Comparison of ENCODE assay signal across 13 cellular contexts in the genomic region with DNA sequence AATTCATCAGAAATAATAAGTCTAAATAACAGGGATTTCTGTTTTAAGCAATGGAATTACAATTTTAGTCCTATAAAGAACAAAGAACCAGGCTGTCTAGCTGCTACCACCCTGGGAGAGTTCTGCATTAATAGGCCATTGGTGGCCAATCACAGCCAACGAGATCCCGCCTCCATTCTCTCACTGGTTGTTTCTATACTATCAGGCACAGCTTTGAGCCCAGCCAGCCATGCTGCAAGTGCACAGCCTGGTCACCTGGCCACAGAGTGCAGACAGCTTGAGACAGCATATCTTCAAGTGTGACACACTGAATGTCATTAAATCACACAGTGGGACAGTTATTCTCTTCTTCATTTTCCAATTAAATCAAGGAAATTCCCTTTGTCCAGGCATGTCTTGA. TPM values are rescaled to one million over a fixed set of nuclear protein-coding genes. Genes with fewer than 3 reads are reported as not detected.
DNase-seq lines count a peak whose midpoint lies in the region; ATAC-seq, FAIRE-seq and TF ChIP-seq lines count a peak whose summit lies in the region.
"Had no signal": no experiment of that assay in that cellular context is flagged by ENCODE, and none has a peak within 500 bp of the region (broad histone marks: within the 10 kb centered on the region; RNA-seq: fewer than 3 reads in every experiment).

No MANE protein-coding gene starts in this region.

- H3K9me3 ChIP-seq in HepG2 (ENCODE audit: low read length) (no peaks in the 10 kb centered on the region), right lobe of liver (no peaks in the 10 kb centered on the region), heart right ventricle (no peaks in the 10 kb centered on the region)

- FAIRE-seq in HepG2 (lab: Jason Lieb, UNC) = no peak
- FAIRE-seq: colon, GM18507 had no signal

- H3K4me1 ChIP-seq in HepG2 (ENCODE audit: insufficient read depth, low read length) = peaks cover 29% of the 10 kb centered on the region
- H3K4me1 ChIP-seq in right lobe of liver = peaks cover 0 to 5% (median 0%) of the 10 kb centered on the region in 4 donors
- H3K4me1 ChIP-seq in heart right ventricle = peaks cover 0 to 15% (median 0%) of the 10 kb centered on the region in 9 donors

- DNase-seq in HepG2 (ENCODE audit: low spot score) (peak; percentile 28), right lobe of liver (no peak), RPMI7951 (ENCODE audit: low read depth) (peak; percentile 21), heart right ventricle (peak in 1 of 2 donors; percentile 16), NOMO-1 treated with DMSO at 0.1 percent for 48 hours (lab: John Stamatoyannopoulos, UW; ENCODE audit: unreplicated experiment) (no peak), chondrocyte (ENCODE audit: low spot score) (no peak)
- DNase-seq in activated naive CD4-positive, alpha-beta T cell (lab: John Stamatoyannopoulos, UW) = no peak
- no peak for DNase-seq in activated CD4-positive, CD25-positive, alpha-beta regulatory T cell (lab: John Stamatoyannopoulos, UW)
- DNase-seq: CD8-positive, alpha-beta T cell; NCI-H446 treated with DMSO at 0.1 percent for 48 hours had no signal

- 22% methylated on average over 2 of the region's 2 CpGs for WGBS in HepG2 (ENCODE audit: low lambda C conversion rate)
- 83% methylated on average over 2 of the region's 2 CpGs for WGBS in right lobe of liver (ENCODE audit: insufficient coverage, low coverage, low lambda C conversion rate, missing lambda C conversion rate)
- 78 to 84% methylated on average over 2 of the region's 2 CpGs for WGBS in heart right ventricle, 2 donors

- TF ChIP-seq CTCF in HepG2 (CRISPR knock-in tag; IDR thresholded peaks at IDR 0.05) = no peak
- no peak for TF ChIP-seq CTCF in right lobe of liver (IDR thresholded peaks at IDR 0.05)
- no peak for TF ChIP-seq CTCF in heart right ventricle (IDR thresholded peaks at IDR 0.05)
- TF ChIP-seq CTCF in chondrocyte (IDR thresholded peaks at IDR 0.05) = no peak

- intact Hi-C loops in HepG2 (cut with micrococcal nuclease; ENCODE audit: unreplicated experiment) = loop anchor here (5.0 kb wide), 1 partner anchor 41 kb away; no protein-coding TSS in a partner anchor
- intact Hi-C loops in right lobe of liver (cut with DNase I) = no loop called here
- intact Hi-C loops in heart right ventricle (cut with DNase I) = no loop called here

- peaks cover 2% of the 10 kb centered on the region for H3K4me1 Mint-ChIP-seq in chondrocyte (ENCODE audit: low read depth)

- CTCF ChIA-PET in HepG2 (lab: Yijun Ruan, JAX; ENCODE audit: low intra/inter-chr PET ratio, low total read pairs) = no interaction called here

- H3K36me3 Mint-ChIP-seq in chondrocyte (ENCODE audit: low read depth) = peaks cover 2% of the 10 kb centered on the region

- POLR2A ChIA-PET in HepG2 (lab: Yijun Ruan, JAX) = no interaction called here

- no peaks in the 10 kb centered on the region for H3K36me3 ChIP-seq in HepG2 (replicated peaks in 1 of 2; ENCODE audit: control insufficient read depth in 1 of 2, insufficient read depth in 2 of 2, low read length in 2 of 2)
- H3K36me3 ChIP-seq in right lobe of liver = no peaks in the 10 kb centered on the region
- H3K36me3 ChIP-seq in heart right ventricle = peaks cover 0 to 4% (median 0%) of the 10 kb centered on the region in 9 donors

- H3K9me3 Mint-ChIP-seq in chondrocyte (ENCODE audit: low read depth) = peaks cover 4% of the 10 kb centered on the region
- H3K9me3 Mint-ChIP-seq: CD8-positive, alpha-beta T cell had no signal

- H3K27ac Mint-ChIP-seq in chondrocyte (ENCODE audit: unreplicated experiment) = no peak overlapping the region
- H3K27ac Mint-ChIP-seq: CD8-positive, alpha-beta T cell; nephron had no signal

- H3K4me3 ChIP-seq in HepG2 (replicated peaks in 1 of 3; ENCODE audit: insufficient read depth in 1 of 3, low read depth in 2 of 3, low read length in 3 of 3) (no peak overlapping the region), right lobe of liver (no peak overlapping the region), heart right ventricle (no peak overlapping the region)

- ATAC-seq in HepG2 (peak; percentile 84), right lobe of liver (no peak), heart right ventricle (peak in 5 of 8 donors; percentile 49 to 85 (median 68))
- ATAC-seq: CD8-positive, alpha-beta T cell had no signal

- in situ Hi-C loops in HepG2 (cut with HindIII; ENCODE audit: extremely low pct_ligation_motif_present, low pct_unique_long_range_greater_than_20kb) = no loop called here

- no peak overlapping the region for H3K9ac ChIP-seq in HepG2 (ENCODE audit: insufficient read depth, low read depth, low read length)

- no peak for TF ChIP-seq RAD21 in HepG2 (CRISPR knock-in tag; IDR thresholded peaks at IDR 0.05)

- H4K20me1 ChIP-seq in HepG2 (ENCODE audit: insufficient read depth, low read length) = no peaks in the 10 kb centered on the region

- TF ChIP-seq POLR2A in HepG2 (IDR thresholded peaks at IDR 0.05; ENCODE audit: insufficient read depth in 1 of 2, low read depth in 2 of 2, low read length in 2 of 2) (no peak), right lobe of liver (IDR thresholded peaks at IDR 0.05) (no peak)

- H3K4me3 Mint-ChIP-seq in chondrocyte (ENCODE audit: unreplicated experiment) = no peak overlapping the region
- H3K4me3 Mint-ChIP-seq: CD8-positive, alpha-beta T cell; nephron had no signal

- H3K27ac ChIP-seq in HepG2 (ENCODE audit: extremely low read length, insufficient read depth, low read length) (no peak overlapping the region), right lobe of liver (no peak overlapping the region), heart right ventricle (no peak overlapping the region)

- no peak overlapping the region for H2AFZ ChIP-seq in HepG2 (ENCODE audit: low read length)

- TF ChIP-seq EP300 in HepG2 (IDR thresholded peaks at IDR 0.05; ENCODE audit: low read depth in 2 of 2, low read length in 2 of 2) (no peak), HepG2 (CRISPR knock-in tag; IDR thresholded peaks at IDR 0.05; ENCODE audit: borderline replicate concordance) (no peak)

- no peaks in the 10 kb centered on the region for H3K79me2 ChIP-seq in HepG2 (ENCODE audit: insufficient read depth, low read length)

- H3K27me3 Mint-ChIP-seq in chondrocyte (ENCODE audit: low read depth) = no peaks in the 10 kb centered on the region

- H3K27me3 ChIP-seq in HepG2 (ENCODE audit: control insufficient read depth in 1 of 2, insufficient read depth in 2 of 2, low read length in 2 of 2) (no peaks in the 10 kb centered on the region), right lobe of liver (no peaks in the 10 kb centered on the region), heart right ventricle (no peaks in the 10 kb centered on the region)

- H3K4me2 ChIP-seq in HepG2 (ENCODE audit: low read depth, low read length) = no peak overlapping the region

- BruUV-seq in HepG2 (replicated peaks; lab: Mats Ljungman, UMichigan) = no TSS peak

TF ChIP-seq in HepG2, 621 proteins besides CTCF, POLR2A, EP300 and RAD21 (continues in another document):
- TF ChIP-seq KAT8 (CRISPR knock-in tag; IDR thresholded peaks at IDR 0.05) = 0 out of 2 replicates have a peak, but pooled peaks have one; percentile 15
- TF ChIP-seq, protein P1, sequence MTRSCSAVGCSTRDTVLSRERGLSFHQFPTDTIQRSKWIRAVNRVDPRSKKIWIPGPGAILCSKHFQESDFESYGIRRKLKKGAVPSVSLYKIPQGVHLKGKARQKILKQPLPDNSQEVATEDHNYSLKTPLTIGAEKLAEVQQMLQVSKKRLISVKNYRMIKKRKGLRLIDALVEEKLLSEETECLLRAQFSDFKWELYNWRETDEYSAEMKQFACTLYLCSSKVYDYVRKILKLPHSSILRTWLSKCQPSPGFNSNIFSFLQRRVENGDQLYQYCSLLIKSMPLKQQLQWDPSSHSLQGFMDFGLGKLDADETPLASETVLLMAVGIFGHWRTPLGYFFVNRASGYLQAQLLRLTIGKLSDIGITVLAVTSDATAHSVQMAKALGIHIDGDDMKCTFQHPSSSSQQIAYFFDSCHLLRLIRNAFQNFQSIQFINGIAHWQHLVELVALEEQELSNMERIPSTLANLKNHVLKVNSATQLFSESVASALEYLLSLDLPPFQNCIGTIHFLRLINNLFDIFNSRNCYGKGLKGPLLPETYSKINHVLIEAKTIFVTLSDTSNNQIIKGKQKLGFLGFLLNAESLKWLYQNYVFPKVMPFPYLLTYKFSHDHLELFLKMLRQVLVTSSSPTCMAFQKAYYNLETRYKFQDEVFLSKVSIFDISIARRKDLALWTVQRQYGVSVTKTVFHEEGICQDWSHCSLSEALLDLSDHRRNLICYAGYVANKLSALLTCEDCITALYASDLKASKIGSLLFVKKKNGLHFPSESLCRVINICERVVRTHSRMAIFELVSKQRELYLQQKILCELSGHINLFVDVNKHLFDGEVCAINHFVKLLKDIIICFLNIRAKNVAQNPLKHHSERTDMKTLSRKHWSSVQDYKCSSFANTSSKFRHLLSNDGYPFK (CRISPR knock-in tag; IDR thresholded peaks at IDR 0.05; ENCODE audit: borderline replicate concordance) = no peak

RNA-seq across cellular contexts. Expression of a gene that starts 16.1 kb away (rescaled TPM):
- total RNA-seq in HepG2 (2016; rRNA removed; fragmentation: Illumina TruSeq; extraction: Trizol) = 11.2 and 16.2 TPM in 2 replicates
- total RNA-seq in HepG2 (2016; cell fraction: cytosol; rRNA removed; fragmentation: Illumina TruSeq; extraction: Trizol; ENCODE audit: low read depth) = 3.2 TPM in 2 replicates
- total RNA-seq in HepG2 (2016; cell fraction: insoluble cytoplasmic fraction; rRNA removed; fragmentation: Illumina TruSeq; extraction: Trizol) = 11.4 and 14.3 TPM in 2 replicates
- 12.0 and 12.3 TPM in 2 replicates for total RNA-seq in HepG2 (2016; cell fraction: membrane; rRNA removed; fragmentation: Illumina TruSeq; extraction: Trizol)
- total RNA-seq in HepG2 (2016; cell fraction: nucleus; rRNA removed; fragmentation: Illumina TruSeq; extraction: Trizol) = 10.4 and 11.0 TPM in 2 replicates
- 10.6 and 10.7 TPM in 2 replicates for polyA plus RNA-seq in HepG2 (2011; rRNA removed)
- 4.3 and 7.7 TPM in 2 replicates for polyA plus RNA-seq in HepG2 (2011; cell fraction: cytosol; rRNA removed)
- polyA plus RNA-seq in HepG2 (2011; cell fraction: nucleus; rRNA removed) = 9.1 and 10.7 TPM in 2 replicates
- 8.1 and 8.6 TPM in 2 replicates for polyA plus RNA-seq in HepG2 (2012)
- 3.2 and 4.1 TPM in 2 replicates for polyA plus RNA-seq in HepG2 (2016; cell fraction: cytosol; fragmentation: Illumina TruSeq; extraction: Trizol; ENCODE audit: low read depth)
- 11.4 and 11.5 TPM in 2 replicates for polyA plus RNA-seq in HepG2 (2016; cell fraction: insoluble cytoplasmic fraction; fragmentation: Illumina TruSeq; extraction: Trizol; ENCODE audit: low read depth)
- polyA plus RNA-seq in HepG2 (2016; cell fraction: membrane; fragmentation: Illumina TruSeq; extraction: Trizol; ENCODE audit: low read depth) = 8.1 and 10.1 TPM in 2 replicates
- 12.2 and 13.1 TPM in 2 replicates for polyA plus RNA-seq in HepG2 (2016; cell fraction: nucleus; fragmentation: Illumina TruSeq; extraction: Trizol; ENCODE audit: insufficient read depth, low read depth)
- polyA minus RNA-seq in HepG2 (2011; rRNA and poly(A)+ RNA removed; ENCODE audit: low replicate concordance) = 22.2 and 25.1 TPM in 2 replicates
- polyA minus RNA-seq in HepG2 (2011; cell fraction: cytosol; rRNA and poly(A)+ RNA removed) = 9.8 and 13.5 TPM in 2 replicates
- polyA minus RNA-seq in HepG2 (2011; cell fraction: nucleus; rRNA and poly(A)+ RNA removed) = 32.2 and 33.1 TPM in 2 replicates
- total RNA-seq in right lobe of liver = 10 to 100 TPM in 2 of 6 experiments, 1 to 10 TPM in 4; 7.4 to 11.6 (median 9.5) TPM
- 26.8 and 27.3 TPM in 2 replicates for total RNA-seq in RPMI7951 (2014; rRNA removed; shearing (Covaris generic))
- total RNA-seq in heart right ventricle = 1 to 10 TPM; 5.6 to 8.5 (median 7.1) TPM
- 1 to 10 TPM; 4.2 to 4.3 TPM for polyA plus RNA-seq in heart right ventricle
- total RNA-seq in chondrocyte = 25.2 to 29.0 TPM (median 26.4 TPM) in 3 replicates

Comparison
In these comparisons a context has a peak if more than half of its experiments do, and no peak if none do; other contexts are left out.
1. ATAC-seq: peak in HepG2 (single experiment) and heart right ventricle (5 of 8); none in right lobe of liver (0 of 4).
2. DNase-seq: peak in HepG2 (single experiment) and RPMI7951 (single experiment); none in right lobe of liver (0 of 3), activated naive CD4-positive, alpha-beta T cell (0 of 4), NOMO-1 treated with DMSO at 0.1 percent for 48 hours (single experiment), chondrocyte (single experiment) and activated CD4-positive, CD25-positive, alpha-beta regulatory T cell (0 of 4).